Comparison of ENCODE assay signal across 8 cellular contexts in the genomic region with DNA sequence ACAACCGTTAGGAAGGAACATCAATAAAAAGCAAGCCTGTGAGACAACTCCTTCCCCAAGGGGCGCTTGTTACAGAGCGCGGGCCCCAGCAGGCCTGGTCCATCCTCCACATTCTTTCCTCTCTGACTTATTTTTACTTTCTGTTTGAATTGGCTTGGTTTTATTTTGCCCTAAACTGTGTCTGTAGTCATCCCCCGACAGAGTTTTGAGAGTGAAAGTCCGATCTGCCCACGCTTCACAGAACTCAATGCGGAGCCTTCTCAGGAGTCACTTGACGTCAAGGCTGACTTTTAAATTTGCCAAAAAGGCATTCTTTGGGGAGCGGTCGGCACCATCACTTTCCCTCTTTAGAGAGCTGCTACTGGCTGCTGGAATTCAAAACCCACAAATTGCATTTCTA.
DNase-seq lines count a peak whose midpoint lies in the region; ATAC-seq and TF ChIP-seq lines count a peak whose summit lies in the region.

No MANE protein-coding gene starts in this region.

- H3K27me3 ChIP-seq in BJ (ENCODE audit: control insufficient read depth, insufficient read depth, low read length): no peaks in the 10 kb centered on the region

- TF ChIP-seq CTCF in BJ (IDR thresholded peaks at IDR 0.05; ENCODE audit: insufficient read depth, low read depth, low read length): peak; percentile 32

- CTCF ChIA-PET in BJ (lab: Yijun Ruan, JAX): no interaction called here

- H3K36me3 Mint-ChIP-seq in activated naive CD8-positive, alpha-beta T cell treated with anti-CD3 and anti-CD28 coated beads, Interleukin-2, amount 10 ng/mL, durations not matched to agents 7 days and 5 days: peaks cover 46% of the 10 kb centered on the region

- H3K4me3 ChIP-seq in BJ (ENCODE audit: low read depth, low read length): peak overlapping the region; percentile 18

- H3K4me3 Mint-ChIP-seq in activated naive CD8-positive, alpha-beta T cell treated with anti-CD3 and anti-CD28 coated beads, Interleukin-2, amount 10 ng/mL, durations not matched to agents 7 days and 5 days: peak overlapping the region; percentile 76

- peak; percentile 98 for ATAC-seq in GM21381 (IDR thresholded peaks at IDR 0.05; ENCODE audit: unreplicated experiment)
- ATAC-seq in activated naive CD8-positive, alpha-beta T cell treated with anti-CD3 and anti-CD28 coated beads, Interleukin-2, amount 10 ng/mL, durations not matched to agents 7 days and 5 days (ENCODE audit: low read depth): peak; percentile 89

- H3K27ac Mint-ChIP-seq in activated naive CD8-positive, alpha-beta T cell treated with anti-CD3 and anti-CD28 coated beads, Interleukin-2, amount 10 ng/mL, durations not matched to agents 7 days and 5 days: peak overlapping the region; percentile 98

- H3K4me1 Mint-ChIP-seq in activated naive CD8-positive, alpha-beta T cell treated with anti-CD3 and anti-CD28 coated beads, Interleukin-2, amount 10 ng/mL, durations not matched to agents 7 days and 5 days: peaks cover 50% of the 10 kb centered on the region

- H3K9me3 Mint-ChIP-seq in activated naive CD8-positive, alpha-beta T cell treated with anti-CD3 and anti-CD28 coated beads, Interleukin-2, amount 10 ng/mL, durations not matched to agents 7 days and 5 days: peaks cover 4% of the 10 kb centered on the region

- H3K27me3 Mint-ChIP-seq in activated naive CD8-positive, alpha-beta T cell treated with anti-CD3 and anti-CD28 coated beads, Interleukin-2, amount 10 ng/mL, durations not matched to agents 7 days and 5 days: no peaks in the 10 kb centered on the region

- POLR2A ChIA-PET in BJ (lab: Charles Lee): no interaction called here
- POLR2A ChIA-PET in activated naive CD8-positive, alpha-beta T cell treated with anti-CD3 and anti-CD28 coated beads, Interleukin-2, amount 10 ng/mL, durations not matched to agents 7 days and 5 days (lab: Charles Lee): interaction anchor here (0.8 to 3.6 kb wide), 6 partner anchors 10 to 151 kb away, joined by 4 to 61 read pairs (median 8); a partner anchor contains a TSS

- no peaks in the 10 kb centered on the region for H3K36me3 ChIP-seq in BJ (ENCODE audit: control insufficient read depth, insufficient read depth, low read length)

- DNase-seq in BJ (ENCODE audit: low read depth) (peak; percentile 60), LHCN-M2 (ENCODE audit: low read depth) (peak; percentile 77), kidney tubule cell (ENCODE audit: low spot score) (peak; percentile 51), NCI-H2171 treated with DMSO at 0.1 percent for 48 hours (lab: John Stamatoyannopoulos, UW) (no peak), iPS-NIHi11 (ENCODE audit: low spot score) (no peak)
- no peak for DNase-seq in activated naive CD8-positive, alpha-beta T cell treated with anti-CD3 and anti-CD28 coated beads, Interleukin-2, amount 10 ng/mL, durations not matched to agents 7 days and 5 days
- peak; percentile 27 to 67 for DNase-seq in stimulated activated CD8-positive, alpha-beta memory T cell treated with anti-CD3 and anti-CD28 coated beads, Interleukin-15, amount 100 ng/mL, for 4 hours (ENCODE audit: low read depth in 2 of 2)

Comparison
In these comparisons a context has a peak if more than half of its experiments do, and no peak if none do; other contexts are left out.
1. DNase-seq: peak in BJ (single experiment), LHCN-M2 (single experiment), kidney tubule cell (single experiment) and stimulated activated CD8-positive, alpha-beta memory T cell treated with anti-CD3 and anti-CD28 coated beads, Interleukin-15, amount 100 ng/mL, for 4 hours (2 of 2); none in activated naive CD8-positive, alpha-beta T cell treated with anti-CD3 and anti-CD28 coated beads, Interleukin-2, amount 10 ng/mL, durations not matched to agents 7 days and 5 days (single experiment), NCI-H2171 treated with DMSO at 0.1 percent for 48 hours (single experiment) and iPS-NIHi11 (single experiment).